In the genomic region with DNA sequence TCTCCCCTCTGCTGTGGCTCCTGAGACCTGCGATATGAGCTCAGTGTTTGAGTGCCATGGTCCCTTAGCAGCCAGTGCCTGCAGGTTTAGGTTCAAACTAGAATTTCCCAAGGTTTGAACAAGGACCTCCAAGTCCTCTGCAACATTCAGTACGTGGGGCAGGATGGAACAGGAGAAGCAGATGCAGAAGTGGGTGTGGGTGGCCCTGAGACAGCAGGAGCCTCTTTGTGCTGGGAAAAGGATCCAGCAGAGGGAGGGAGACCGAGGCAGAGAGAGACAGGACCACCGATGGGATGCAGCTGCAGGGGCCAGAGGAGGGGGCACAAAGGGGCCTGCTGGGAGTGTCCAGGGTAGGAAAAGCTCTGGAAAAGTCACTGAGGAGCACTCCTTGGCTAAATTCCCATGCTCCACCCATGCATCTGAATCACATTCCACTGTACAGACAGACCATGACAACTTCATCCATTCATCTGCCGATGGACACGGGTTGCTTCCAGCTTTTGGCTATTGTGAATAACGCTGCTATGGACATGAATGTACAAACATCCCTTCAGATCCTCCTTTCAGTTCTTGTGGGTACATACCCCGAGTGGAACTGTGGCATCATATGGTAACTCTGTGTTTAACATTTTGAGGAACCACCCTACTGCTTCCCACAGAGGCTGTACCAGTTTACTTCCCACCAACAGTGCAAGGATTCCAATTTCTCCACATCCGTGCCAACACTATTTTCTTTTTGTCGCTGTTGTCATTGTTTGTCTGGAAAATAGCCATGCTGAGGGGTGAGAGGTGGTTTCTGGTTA, we compare ENCODE assay signal across 1 cellular context.
TF ChIP-seq lines count a peak whose summit lies in the region.

No MANE protein-coding gene starts in this region.

TF ChIP-seq in WTC11, 78 proteins besides CTCF, POLR2A, EP300 and RAD21 (continued from another document):
- TF ChIP-seq, protein P1, sequence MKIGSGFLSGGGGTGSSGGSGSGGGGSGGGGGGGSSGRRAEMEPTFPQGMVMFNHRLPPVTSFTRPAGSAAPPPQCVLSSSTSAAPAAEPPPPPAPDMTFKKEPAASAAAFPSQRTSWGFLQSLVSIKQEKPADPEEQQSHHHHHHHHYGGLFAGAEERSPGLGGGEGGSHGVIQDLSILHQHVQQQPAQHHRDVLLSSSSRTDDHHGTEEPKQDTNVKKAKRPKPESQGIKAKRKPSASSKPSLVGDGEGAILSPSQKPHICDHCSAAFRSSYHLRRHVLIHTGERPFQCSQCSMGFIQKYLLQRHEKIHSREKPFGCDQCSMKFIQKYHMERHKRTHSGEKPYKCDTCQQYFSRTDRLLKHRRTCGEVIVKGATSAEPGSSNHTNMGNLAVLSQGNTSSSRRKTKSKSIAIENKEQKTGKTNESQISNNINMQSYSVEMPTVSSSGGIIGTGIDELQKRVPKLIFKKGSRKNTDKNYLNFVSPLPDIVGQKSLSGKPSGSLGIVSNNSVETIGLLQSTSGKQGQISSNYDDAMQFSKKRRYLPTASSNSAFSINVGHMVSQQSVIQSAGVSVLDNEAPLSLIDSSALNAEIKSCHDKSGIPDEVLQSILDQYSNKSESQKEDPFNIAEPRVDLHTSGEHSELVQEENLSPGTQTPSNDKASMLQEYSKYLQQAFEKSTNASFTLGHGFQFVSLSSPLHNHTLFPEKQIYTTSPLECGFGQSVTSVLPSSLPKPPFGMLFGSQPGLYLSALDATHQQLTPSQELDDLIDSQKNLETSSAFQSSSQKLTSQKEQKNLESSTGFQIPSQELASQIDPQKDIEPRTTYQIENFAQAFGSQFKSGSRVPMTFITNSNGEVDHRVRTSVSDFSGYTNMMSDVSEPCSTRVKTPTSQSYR (CRISPR knock-in tag; IDR thresholded peaks at IDR 0.05): no peak
- TF ChIP-seq OVOL2 (CRISPR knock-in tag; IDR thresholded peaks at IDR 0.05; ENCODE audit: borderline replicate concordance): no peak
- no peak for TF ChIP-seq ZNF416 (CRISPR knock-in tag; IDR thresholded peaks at IDR 0.05)
- no peak for TF ChIP-seq ZNF232 (CRISPR knock-in tag; IDR thresholded peaks at IDR 0.05)
- no peak for TF ChIP-seq IRF2 (CRISPR knock-in tag; IDR thresholded peaks at IDR 0.05; ENCODE audit: borderline replicate concordance, low read depth)
- TF ChIP-seq, protein P2, sequence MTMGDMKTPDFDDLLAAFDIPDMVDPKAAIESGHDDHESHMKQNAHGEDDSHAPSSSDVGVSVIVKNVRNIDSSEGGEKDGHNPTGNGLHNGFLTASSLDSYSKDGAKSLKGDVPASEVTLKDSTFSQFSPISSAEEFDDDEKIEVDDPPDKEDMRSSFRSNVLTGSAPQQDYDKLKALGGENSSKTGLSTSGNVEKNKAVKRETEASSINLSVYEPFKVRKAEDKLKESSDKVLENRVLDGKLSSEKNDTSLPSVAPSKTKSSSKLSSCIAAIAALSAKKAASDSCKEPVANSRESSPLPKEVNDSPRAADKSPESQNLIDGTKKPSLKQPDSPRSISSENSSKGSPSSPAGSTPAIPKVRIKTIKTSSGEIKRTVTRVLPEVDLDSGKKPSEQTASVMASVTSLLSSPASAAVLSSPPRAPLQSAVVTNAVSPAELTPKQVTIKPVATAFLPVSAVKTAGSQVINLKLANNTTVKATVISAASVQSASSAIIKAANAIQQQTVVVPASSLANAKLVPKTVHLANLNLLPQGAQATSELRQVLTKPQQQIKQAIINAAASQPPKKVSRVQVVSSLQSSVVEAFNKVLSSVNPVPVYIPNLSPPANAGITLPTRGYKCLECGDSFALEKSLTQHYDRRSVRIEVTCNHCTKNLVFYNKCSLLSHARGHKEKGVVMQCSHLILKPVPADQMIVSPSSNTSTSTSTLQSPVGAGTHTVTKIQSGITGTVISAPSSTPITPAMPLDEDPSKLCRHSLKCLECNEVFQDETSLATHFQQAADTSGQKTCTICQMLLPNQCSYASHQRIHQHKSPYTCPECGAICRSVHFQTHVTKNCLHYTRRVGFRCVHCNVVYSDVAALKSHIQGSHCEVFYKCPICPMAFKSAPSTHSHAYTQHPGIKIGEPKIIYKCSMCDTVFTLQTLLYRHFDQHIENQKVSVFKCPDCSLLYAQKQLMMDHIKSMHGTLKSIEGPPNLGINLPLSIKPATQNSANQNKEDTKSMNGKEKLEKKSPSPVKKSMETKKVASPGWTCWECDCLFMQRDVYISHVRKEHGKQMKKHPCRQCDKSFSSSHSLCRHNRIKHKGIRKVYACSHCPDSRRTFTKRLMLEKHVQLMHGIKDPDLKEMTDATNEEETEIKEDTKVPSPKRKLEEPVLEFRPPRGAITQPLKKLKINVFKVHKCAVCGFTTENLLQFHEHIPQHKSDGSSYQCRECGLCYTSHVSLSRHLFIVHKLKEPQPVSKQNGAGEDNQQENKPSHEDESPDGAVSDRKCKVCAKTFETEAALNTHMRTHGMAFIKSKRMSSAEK (CRISPR knock-in tag; IDR thresholded peaks at IDR 0.05; ENCODE audit: borderline replicate concordance): no peak
- TF ChIP-seq, protein P3, sequence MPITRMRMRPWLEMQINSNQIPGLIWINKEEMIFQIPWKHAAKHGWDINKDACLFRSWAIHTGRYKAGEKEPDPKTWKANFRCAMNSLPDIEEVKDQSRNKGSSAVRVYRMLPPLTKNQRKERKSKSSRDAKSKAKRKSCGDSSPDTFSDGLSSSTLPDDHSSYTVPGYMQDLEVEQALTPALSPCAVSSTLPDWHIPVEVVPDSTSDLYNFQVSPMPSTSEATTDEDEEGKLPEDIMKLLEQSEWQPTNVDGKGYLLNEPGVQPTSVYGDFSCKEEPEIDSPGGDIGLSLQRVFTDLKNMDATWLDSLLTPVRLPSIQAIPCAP (CRISPR knock-in tag; IDR thresholded peaks at IDR 0.05): no peak
- TF ChIP-seq, protein P4, sequence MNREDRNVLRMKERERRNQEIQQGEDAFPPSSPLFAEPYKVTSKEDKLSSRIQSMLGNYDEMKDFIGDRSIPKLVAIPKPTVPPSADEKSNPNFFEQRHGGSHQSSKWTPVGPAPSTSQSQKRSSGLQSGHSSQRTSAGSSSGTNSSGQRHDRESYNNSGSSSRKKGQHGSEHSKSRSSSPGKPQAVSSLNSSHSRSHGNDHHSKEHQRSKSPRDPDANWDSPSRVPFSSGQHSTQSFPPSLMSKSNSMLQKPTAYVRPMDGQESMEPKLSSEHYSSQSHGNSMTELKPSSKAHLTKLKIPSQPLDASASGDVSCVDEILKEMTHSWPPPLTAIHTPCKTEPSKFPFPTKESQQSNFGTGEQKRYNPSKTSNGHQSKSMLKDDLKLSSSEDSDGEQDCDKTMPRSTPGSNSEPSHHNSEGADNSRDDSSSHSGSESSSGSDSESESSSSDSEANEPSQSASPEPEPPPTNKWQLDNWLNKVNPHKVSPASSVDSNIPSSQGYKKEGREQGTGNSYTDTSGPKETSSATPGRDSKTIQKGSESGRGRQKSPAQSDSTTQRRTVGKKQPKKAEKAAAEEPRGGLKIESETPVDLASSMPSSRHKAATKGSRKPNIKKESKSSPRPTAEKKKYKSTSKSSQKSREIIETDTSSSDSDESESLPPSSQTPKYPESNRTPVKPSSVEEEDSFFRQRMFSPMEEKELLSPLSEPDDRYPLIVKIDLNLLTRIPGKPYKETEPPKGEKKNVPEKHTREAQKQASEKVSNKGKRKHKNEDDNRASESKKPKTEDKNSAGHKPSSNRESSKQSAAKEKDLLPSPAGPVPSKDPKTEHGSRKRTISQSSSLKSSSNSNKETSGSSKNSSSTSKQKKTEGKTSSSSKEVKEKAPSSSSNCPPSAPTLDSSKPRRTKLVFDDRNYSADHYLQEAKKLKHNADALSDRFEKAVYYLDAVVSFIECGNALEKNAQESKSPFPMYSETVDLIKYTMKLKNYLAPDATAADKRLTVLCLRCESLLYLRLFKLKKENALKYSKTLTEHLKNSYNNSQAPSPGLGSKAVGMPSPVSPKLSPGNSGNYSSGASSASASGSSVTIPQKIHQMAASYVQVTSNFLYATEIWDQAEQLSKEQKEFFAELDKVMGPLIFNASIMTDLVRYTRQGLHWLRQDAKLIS (CRISPR knock-in tag; IDR thresholded peaks at IDR 0.05; ENCODE audit: borderline replicate concordance): no peak
- no peak for TF ChIP-seq JUN (CRISPR knock-in tag; IDR thresholded peaks at IDR 0.05)
- TF ChIP-seq, protein P5, sequence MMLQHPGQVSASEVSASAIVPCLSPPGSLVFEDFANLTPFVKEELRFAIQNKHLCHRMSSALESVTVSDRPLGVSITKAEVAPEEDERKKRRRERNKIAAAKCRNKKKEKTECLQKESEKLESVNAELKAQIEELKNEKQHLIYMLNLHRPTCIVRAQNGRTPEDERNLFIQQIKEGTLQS (CRISPR knock-in tag; conservative IDR thresholded peaks at IDR 0.05): no peak
- TF ChIP-seq, protein P6, sequence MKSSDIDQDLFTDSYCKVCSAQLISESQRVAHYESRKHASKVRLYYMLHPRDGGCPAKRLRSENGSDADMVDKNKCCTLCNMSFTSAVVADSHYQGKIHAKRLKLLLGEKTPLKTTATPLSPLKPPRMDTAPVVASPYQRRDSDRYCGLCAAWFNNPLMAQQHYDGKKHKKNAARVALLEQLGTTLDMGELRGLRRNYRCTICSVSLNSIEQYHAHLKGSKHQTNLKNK (CRISPR knock-in tag; IDR thresholded peaks at IDR 0.05): no peak
- TF ChIP-seq, protein P7, sequence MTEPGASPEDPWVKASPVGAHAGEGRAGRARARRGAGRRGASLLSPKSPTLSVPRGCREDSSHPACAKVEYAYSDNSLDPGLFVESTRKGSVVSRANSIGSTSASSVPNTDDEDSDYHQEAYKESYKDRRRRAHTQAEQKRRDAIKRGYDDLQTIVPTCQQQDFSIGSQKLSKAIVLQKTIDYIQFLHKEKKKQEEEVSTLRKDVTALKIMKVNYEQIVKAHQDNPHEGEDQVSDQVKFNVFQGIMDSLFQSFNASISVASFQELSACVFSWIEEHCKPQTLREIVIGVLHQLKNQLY (CRISPR knock-in tag; IDR thresholded peaks at IDR 0.05): no peak
